ENCODE assay signal across 8 cellular contexts in the genomic region with DNA sequence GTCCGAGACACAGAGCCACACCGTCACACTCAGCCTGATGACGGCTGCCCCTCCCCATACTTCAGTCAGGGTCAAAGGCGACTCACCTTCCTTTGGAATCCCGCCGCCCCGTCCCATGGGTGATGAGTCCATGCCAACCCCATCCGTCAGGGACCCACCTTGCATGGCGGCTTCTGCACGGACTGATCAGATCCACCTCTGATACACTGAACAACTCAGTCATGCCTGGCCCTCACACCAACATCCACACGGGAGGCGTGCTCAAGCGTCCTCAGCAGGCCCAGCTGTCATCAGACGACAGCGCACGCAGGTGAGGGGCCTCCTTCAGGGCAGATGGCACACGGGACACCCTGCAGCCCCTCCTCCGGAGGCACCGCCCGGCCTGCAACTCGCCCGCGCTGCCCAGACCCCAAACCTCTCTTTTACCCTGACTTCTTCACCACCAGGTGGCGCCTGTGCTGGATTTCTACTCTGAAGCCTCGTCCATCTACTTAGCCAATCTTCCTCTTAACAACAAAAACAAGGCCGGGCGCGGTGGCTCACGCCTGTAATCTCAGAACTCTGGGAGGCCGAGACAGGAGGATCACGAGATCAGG.
DNase-seq lines count a peak whose midpoint lies in the region; ATAC-seq, FAIRE-seq and TF ChIP-seq lines count a peak whose summit lies in the region.

No MANE protein-coding gene starts in this region.

- no peaks in the 10 kb centered on the region for H4K20me1 ChIP-seq in PC-3 (ENCODE audit: low read length)
- 0 out of 2 replicates have a peak, but pooled peaks cover 2% of the 10 kb centered on the region for H4K20me1 ChIP-seq in GM12878 (ENCODE audit: control insufficient read depth, insufficient read depth)

- no peak overlapping the region for H3K4me3 ChIP-seq in BE2C (ENCODE audit: low read depth, low read length)
- H3K4me3 ChIP-seq in PC-3 (ENCODE audit: low read length): no peak overlapping the region
- no peak overlapping the region for H3K4me3 ChIP-seq in GM12878
- no peak overlapping the region for H3K4me3 ChIP-seq in kidney (ENCODE audit: low read length in 2 of 2)
- no peak overlapping the region for H3K4me3 ChIP-seq in tibial nerve

- SMC1A ChIA-PET in GM12878 (lab: Charles Lee; ENCODE audit: uncharacterized antibody, unreplicated experiment): no interaction called here

- RAD21 ChIA-PET in GM12878 (lab: Charles Lee; ENCODE audit: unreplicated experiment): no interaction called here

- H3K4me1 ChIP-seq in BE2C: no peaks in the 10 kb centered on the region
- H3K4me1 ChIP-seq in PC-3 (ENCODE audit: insufficient read depth, low read length): no peaks in the 10 kb centered on the region
- H3K4me1 ChIP-seq in GM12878 (ENCODE audit: control insufficient read depth, insufficient read depth, low read length): peaks cover 6% of the 10 kb centered on the region
- H3K4me1 ChIP-seq in kidney (ENCODE audit: control insufficient read depth in 1 of 2, insufficient read depth in 1 of 2, low read depth in 1 of 2, low read length in 2 of 2): no peaks in the 10 kb centered on the region
- peaks cover 0 to 57% (median 5%) of the 10 kb centered on the region in 4 donors for H3K4me1 ChIP-seq in tibial nerve

- TF ChIP-seq CTCF in BE2C (IDR thresholded peaks at IDR 0.05; ENCODE audit: low read depth, low read length) (peak; percentile 18), PC-3 (conservative IDR thresholded peaks at IDR 0.05; ENCODE audit: low read depth, low read length) (peak; percentile 70), GM12878 (IDR thresholded peaks at IDR 0.05 in 2 of 3, conservative IDR thresholded peaks at IDR 0.05 in 1 of 3; ENCODE audit: control insufficient read depth in 2 of 3, extremely low read depth in 1 of 3, insufficient read depth in 1 of 3, low read depth in 3 of 3, low read length in 3 of 3) (peak in 2 of 3 experiments; percentile 24 to 25; a peak in 2 of 6 replicates), kidney (IDR thresholded peaks at IDR 0.05; ENCODE audit: borderline replicate concordance, extremely low read depth, insufficient read depth) (peak; percentile 38), tibial nerve (IDR thresholded peaks at IDR 0.05) (peak in 4 of 5 experiments; percentile 31 to 72 (median 56))

- DNase-seq in BE2C (no peak), PC-3 (peak; percentile 67), GM12878 (ENCODE audit: low read depth, low spot score) (no peak), kidney (no peak), tibial nerve (ENCODE audit: low spot score in 2 of 2) (peak; percentile 48 to 81)

- no peaks in the 10 kb centered on the region for H3K27me3 Mint-ChIP-seq in stimulated activated memory B cell treated with anti-CD40 and anti-IgM and Interleukin-4, amounts not matched to agents 10 μg/mL and 1 μg/mL and 100 μg/mL, for 72 hours

- POLR2A ChIA-PET in PC-3 (lab: Charles Lee; ENCODE audit: unreplicated experiment): no interaction called here
- POLR2A ChIA-PET in GM12878 (lab: Charles Lee): no interaction called here

- TF ChIP-seq EP300 in GM12878 (IDR thresholded peaks at IDR 0.05; ENCODE audit: borderline replicate concordance in 1 of 2, control insufficient read depth in 1 of 2, low read depth in 2 of 2, low read length in 2 of 2) (no peak), tibial nerve (IDR thresholded peaks at IDR 0.05) (no peak)

- H3K9me2 ChIP-seq in PC-3 (replicated peaks; ENCODE audit: low read length): no peaks in the 10 kb centered on the region

- H3K27ac Mint-ChIP-seq in stimulated activated memory B cell treated with anti-CD40 and anti-IgM and Interleukin-4, amounts not matched to agents 10 μg/mL and 1 μg/mL and 100 μg/mL, for 72 hours: no peak overlapping the region

- no peaks in the 10 kb centered on the region for H3F3A ChIP-seq in PC-3 (ENCODE audit: low read length, unreplicated experiment)

- no peaks in the 10 kb centered on the region for H3K9me3 Mint-ChIP-seq in stimulated activated memory B cell treated with anti-CD40 and anti-IgM and Interleukin-4, amounts not matched to agents 10 μg/mL and 1 μg/mL and 100 μg/mL, for 72 hours

- no peak for FAIRE-seq in GM12878 (lab: Jason Lieb, UNC)
- no peak for FAIRE-seq in kidney (lab: Jason Lieb, UNC)

- H3K4me2 ChIP-seq in PC-3 (ENCODE audit: low read length) (no peak overlapping the region; the same call in 1 of the 2 replicates), GM12878 (ENCODE audit: control insufficient read depth, insufficient read depth) (no peak overlapping the region)

- H3K9me3 ChIP-seq in BE2C (no peaks in the 10 kb centered on the region), PC-3 (ENCODE audit: low read length) (no peaks in the 10 kb centered on the region), GM12878 (replicated peaks; ENCODE audit: control insufficient read depth, insufficient read depth, low read length) (peaks cover 4% of the 10 kb centered on the region; the same call in 2 of the 3 replicates), kidney (ENCODE audit: control insufficient read depth in 1 of 2, low read length in 2 of 2) (no peaks in the 10 kb centered on the region), tibial nerve (no peaks in the 10 kb centered on the region)

- H3K79me2 ChIP-seq in PC-3 (ENCODE audit: low read length): no peaks in the 10 kb centered on the region
- H3K79me2 ChIP-seq in GM12878 (ENCODE audit: control insufficient read depth, insufficient read depth, low read length): peaks cover 17% of the 10 kb centered on the region

- no TSS peak for BruUV-seq in PC-3 (replicated peaks; lab: Mats Ljungman, UMichigan)
- no TSS peak for BruUV-seq in GM12878 (replicated peaks; lab: Mats Ljungman, UMichigan)

- WGBS in GM12878 (ENCODE audit: insufficient coverage, insufficient replicate concordance, low lambda C conversion rate, missing lambda C conversion rate): 81% methylated on average over 31 of the region's 31 CpGs
- WGBS in tibial nerve, 2 donors: 75 to 76% methylated on average over 31 of the region's 31 CpGs

- H3K36me3 Mint-ChIP-seq in stimulated activated memory B cell treated with anti-CD40 and anti-IgM and Interleukin-4, amounts not matched to agents 10 μg/mL and 1 μg/mL and 100 μg/mL, for 72 hours: peaks cover 12% of the 10 kb centered on the region

- no peak overlapping the region for H3K9ac ChIP-seq in PC-3 (ENCODE audit: low read length)
- H3K9ac ChIP-seq in GM12878 (ENCODE audit: control insufficient read depth, insufficient read depth, low read length): no peak overlapping the region
- no peak overlapping the region for H3K9ac ChIP-seq in kidney (ENCODE audit: low read length in 2 of 2)

- TF ChIP-seq POLR2A in GM12878 (IDR thresholded peaks at IDR 0.05; ENCODE audit: low read depth, low read length) (no peak), tibial nerve (IDR thresholded peaks at IDR 0.05) (no peak)

- intact Hi-C loops in PC-3 (cut with micrococcal nuclease) (loop anchor here (1.0 kb wide), 2 partner anchors 20 to 280 kb away; no protein-coding TSS in a partner anchor), GM12878 (cut with micrococcal nuclease; ENCODE audit: unreplicated experiment) (no loop called here), kidney (cut with DNase I) (no loop called here)

- no peaks in the 10 kb centered on the region for H3K27me3 ChIP-seq in BE2C
- peaks cover 10% of the 10 kb centered on the region for H3K27me3 ChIP-seq in PC-3 (ENCODE audit: low read length)
- no peaks in the 10 kb centered on the region for H3K27me3 ChIP-seq in GM12878 (replicated peaks in 1 of 2; ENCODE audit: control insufficient read depth in 2 of 2, insufficient read depth in 2 of 2, low read length in 1 of 2)
- no peaks in the 10 kb centered on the region for H3K27me3 ChIP-seq in tibial nerve

- H2AFZ ChIP-seq in PC-3 (ENCODE audit: low read length) (no peak overlapping the region), GM12878 (ENCODE audit: control insufficient read depth, low read depth, low read length) (no peak overlapping the region)

- CTCF ChIA-PET in PC-3 (lab: Charles Lee): no interaction called here
- CTCF ChIA-PET in GM12878 (lab: Yijun Ruan, JAX): no interaction called here

- peak; percentile 51 for TF ChIP-seq RAD21 in GM12878 (IDR thresholded peaks at IDR 0.05; ENCODE audit: insufficient read depth, low read depth, low read length)

- peaks cover 6% of the 10 kb centered on the region for H3K4me1 Mint-ChIP-seq in stimulated activated memory B cell treated with anti-CD40 and anti-IgM and Interleukin-4, amounts not matched to agents 10 μg/mL and 1 μg/mL and 100 μg/mL, for 72 hours

- H3K27ac ChIP-seq in PC-3 (ENCODE audit: low read length) (no peak overlapping the region), GM12878 (ENCODE audit: control insufficient read depth, insufficient read depth) (no peak overlapping the region), kidney (ENCODE audit: low read depth in 2 of 2, low read length in 2 of 2) (no peak overlapping the region), tibial nerve (peak overlapping the region in 1 of 4 donors; percentile 42)

- ATAC-seq in GM21526 (IDR thresholded peaks at IDR 0.05; ENCODE audit: low FRiP score, unreplicated experiment) (peak; percentile 52), PC-3 (peak; percentile 91), GM12878 (0 out of 3 replicates have a peak, but pooled peaks have one; percentile 28), GM18873 (IDR thresholded peaks at IDR 0.05; ENCODE audit: low FRiP score, unreplicated experiment) (no peak)
- no peak for ATAC-seq in stimulated activated memory B cell treated with anti-CD40 and anti-IgM and Interleukin-4, amounts not matched to agents 10 μg/mL and 1 μg/mL and 100 μg/mL, for 72 hours

- H3K36me3 ChIP-seq in BE2C (no peaks in the 10 kb centered on the region), PC-3 (ENCODE audit: low read depth, low read length) (no peaks in the 10 kb centered on the region), GM12878 (ENCODE audit: control insufficient read depth in 2 of 2, insufficient read depth in 2 of 2, low read length in 1 of 2) (peaks cover 3 to 4% of the 10 kb centered on the region in 2 experiments), kidney (ENCODE audit: control insufficient read depth in 1 of 2, insufficient read depth in 2 of 2, low read length in 2 of 2) (peaks cover 3 to 17% of the 10 kb centered on the region in 2 donors), tibial nerve (peaks cover 0 to 13% (median 0%) of the 10 kb centered on the region in 3 donors)

- in situ Hi-C loops in GM12878 (cut with MboI): no loop called here

- no peak overlapping the region for H3K4me3 Mint-ChIP-seq in stimulated activated memory B cell treated with anti-CD40 and anti-IgM and Interleukin-4, amounts not matched to agents 10 μg/mL and 1 μg/mL and 100 μg/mL, for 72 hours

TF ChIP-seq in GM12878, 131 proteins besides CTCF, POLR2A, EP300 and RAD21:
- TF ChIP-seq SMC3 (IDR thresholded peaks at IDR 0.05; ENCODE audit: borderline replicate concordance, low read length): peak; percentile 32; the same call in 1 of the 2 replicates
- TF ChIP-seq GABPA (IDR thresholded peaks at IDR 0.05; ENCODE audit: low read depth): no peak
- TF ChIP-seq CBFB (IDR thresholded peaks at IDR 0.05; ENCODE audit: low read depth): no peak
TF ChIP-seq in GM12878: peak in this region for 1.

Comparison
In these comparisons a context has a peak if more than half of its experiments do, and no peak if none do; other contexts are left out.
1. DNase-seq: peak in PC-3 (single experiment) and tibial nerve (2 of 2); none in BE2C (single experiment), GM12878 (single experiment) and kidney (single experiment).
2. CTCF ChIP-seq: peak in every context shown above with its lines; median percentile 70 in PC-3; 56 in tibial nerve; 38 in kidney; 24 in GM12878; 18 in BE2C.
3. ATAC-seq: peak in GM21526 (single experiment), PC-3 (single experiment) and GM12878 (single experiment); none in GM18873 (single experiment) and stimulated activated memory B cell treated with anti-CD40 and anti-IgM and Interleukin-4, amounts not matched to agents 10 μg/mL and 1 μg/mL and 100 μg/mL, for 72 hours (single experiment).